In the genomic region with DNA sequence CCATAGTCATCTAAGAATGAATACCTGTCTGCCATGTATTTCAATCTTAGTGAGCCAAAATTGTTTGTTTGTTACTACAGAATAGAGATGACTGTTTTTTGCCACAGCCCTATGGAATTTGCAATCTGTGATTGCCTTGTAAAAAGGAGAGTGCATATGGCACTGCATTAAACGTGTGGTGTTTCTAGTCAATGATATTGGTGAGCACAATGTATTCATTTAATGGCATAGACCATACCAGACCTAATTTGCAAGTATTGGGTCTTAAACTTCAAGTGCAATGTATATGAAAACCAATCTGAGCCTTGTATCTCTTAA, we compare ENCODE assay signal across 28 cellular contexts.
"Had no signal": no experiment of that assay in that cellular context is flagged by ENCODE, and none has a peak within 500 bp of the region (broad histone marks: within the 10 kb centered on the region; RNA-seq: fewer than 3 reads in every experiment).

No MANE protein-coding gene starts in this region.

- H3K4me3 ChIP-seq: left lung, lung, mucosa of descending colon, ovary, right atrium auricular region, skin epidermis, suprapubic skin, thoracic aorta, tibial artery, upper lobe of right lung had no signal

- DNase-seq: hypothalamus; immature natural killer cell; kidney; left colon; left lung; midbrain; mucosa of descending colon; naive thymus-derived CD4-positive, alpha-beta T cell; ovary; stimulated activated CD4-positive, alpha-beta T cell treated with anti-CD3 and anti-CD28 coated beads, Interleukin-12 subunit alpha, Interleukin-12 subunit beta, amount 100 ng/mL, for 4 hours; stimulated activated CD4-positive, alpha-beta T cell treated with anti-CD3 and anti-CD28 coated beads, Interleukin-15, amount 100 ng/mL, for 24 hours; stimulated activated CD4-positive, alpha-beta T cell treated with anti-CD3 and anti-CD28 coated beads, Interleukin-2, amount 100 ng/mL, for 24 hours; stimulated activated CD4-positive, alpha-beta T cell treated with anti-CD3 and anti-CD28 coated beads, Interleukin-4, amount 100 ng/mL, for 24 hours; stimulated activated naive CD4-positive, alpha-beta T cell; tibial artery; upper lobe of right lung had no signal

- ATAC-seq: left colon; left lung; mucosa of descending colon; naive thymus-derived CD4-positive, alpha-beta T cell; natural killer cell treated with Interleukin-12 subunit alpha and Interleukin-12 subunit beta and Interleukin-15 and Interleukin-18, amount 100 ng/mL, for 72 hours; sciatic nerve; stimulated activated effector memory CD8-positive, alpha-beta T cell treated with anti-CD3 and anti-CD28 coated beads, Interleukin-12 subunit alpha, Interleukin-12 subunit beta, amount 100 ng/mL, for 72 hours; upper lobe of right lung had no signal

- H3K27me3 Mint-ChIP-seq: naive thymus-derived CD4-positive, alpha-beta T cell; natural killer cell treated with Interleukin-12 subunit alpha and Interleukin-12 subunit beta and Interleukin-15 and Interleukin-18, amount 100 ng/mL, for 72 hours; stimulated activated naive CD8-positive, alpha-beta T cell treated with anti-CD3 and anti-CD28 coated beads, Interleukin-15, Interleukin-2, amounts not matched to agents 100 ng/mL and 50 ng/mL, for 24 hours had no signal

- H3K36me3 ChIP-seq: ovary had no signal

- H3K27ac ChIP-seq: left lung, ovary, right atrium auricular region, skin epidermis, suprapubic skin, thoracic aorta, tibial artery, upper lobe of right lung had no signal

- H3K9me3 ChIP-seq: left lung, mucosa of descending colon, ovary, right atrium auricular region, suprapubic skin, thoracic aorta, tibial artery, upper lobe of right lung had no signal

- H3K9me3 Mint-ChIP-seq: immature natural killer cell; naive thymus-derived CD4-positive, alpha-beta T cell; natural killer cell treated with Interleukin-12 subunit alpha and Interleukin-12 subunit beta and Interleukin-15 and Interleukin-18, amount 100 ng/mL, for 72 hours; stimulated activated effector memory CD8-positive, alpha-beta T cell treated with anti-CD3 and anti-CD28 coated beads, Interleukin-12 subunit alpha, Interleukin-12 subunit beta, amount 100 ng/mL, for 72 hours; stimulated activated naive CD8-positive, alpha-beta T cell treated with anti-CD3 and anti-CD28 coated beads, Interleukin-15, Interleukin-2, amounts not matched to agents 100 ng/mL and 50 ng/mL, for 24 hours had no signal

- FAIRE-seq: islet of Langerhans, kidney, urothelium cell line had no signal

- H3K4me1 ChIP-seq: suprapubic skin, tibial artery, upper lobe of right lung had no signal

- H3K27me3 ChIP-seq: left lung, ovary, right atrium auricular region, suprapubic skin, tibial artery, upper lobe of right lung had no signal

- H3K27ac Mint-ChIP-seq: naive thymus-derived CD4-positive, alpha-beta T cell; natural killer cell treated with Interleukin-12 subunit alpha and Interleukin-12 subunit beta and Interleukin-15 and Interleukin-18, amount 100 ng/mL, for 72 hours; progenitor cell of endocrine pancreas; stimulated activated effector memory CD8-positive, alpha-beta T cell treated with anti-CD3 and anti-CD28 coated beads, Interleukin-12 subunit alpha, Interleukin-12 subunit beta, amount 100 ng/mL, for 72 hours; stimulated activated naive CD8-positive, alpha-beta T cell treated with anti-CD3 and anti-CD28 coated beads, Interleukin-15, Interleukin-2, amounts not matched to agents 100 ng/mL and 50 ng/mL, for 24 hours had no signal

- H3K4me3 Mint-ChIP-seq: immature natural killer cell; naive thymus-derived CD4-positive, alpha-beta T cell; natural killer cell treated with Interleukin-12 subunit alpha and Interleukin-12 subunit beta and Interleukin-15 and Interleukin-18, amount 100 ng/mL, for 72 hours; stimulated activated effector memory CD8-positive, alpha-beta T cell treated with anti-CD3 and anti-CD28 coated beads, Interleukin-12 subunit alpha, Interleukin-12 subunit beta, amount 100 ng/mL, for 72 hours; stimulated activated naive CD8-positive, alpha-beta T cell treated with anti-CD3 and anti-CD28 coated beads, Interleukin-15, Interleukin-2, amounts not matched to agents 100 ng/mL and 50 ng/mL, for 24 hours had no signal
